ENCODE assay signal across 8 cellular contexts in the genomic region with DNA sequence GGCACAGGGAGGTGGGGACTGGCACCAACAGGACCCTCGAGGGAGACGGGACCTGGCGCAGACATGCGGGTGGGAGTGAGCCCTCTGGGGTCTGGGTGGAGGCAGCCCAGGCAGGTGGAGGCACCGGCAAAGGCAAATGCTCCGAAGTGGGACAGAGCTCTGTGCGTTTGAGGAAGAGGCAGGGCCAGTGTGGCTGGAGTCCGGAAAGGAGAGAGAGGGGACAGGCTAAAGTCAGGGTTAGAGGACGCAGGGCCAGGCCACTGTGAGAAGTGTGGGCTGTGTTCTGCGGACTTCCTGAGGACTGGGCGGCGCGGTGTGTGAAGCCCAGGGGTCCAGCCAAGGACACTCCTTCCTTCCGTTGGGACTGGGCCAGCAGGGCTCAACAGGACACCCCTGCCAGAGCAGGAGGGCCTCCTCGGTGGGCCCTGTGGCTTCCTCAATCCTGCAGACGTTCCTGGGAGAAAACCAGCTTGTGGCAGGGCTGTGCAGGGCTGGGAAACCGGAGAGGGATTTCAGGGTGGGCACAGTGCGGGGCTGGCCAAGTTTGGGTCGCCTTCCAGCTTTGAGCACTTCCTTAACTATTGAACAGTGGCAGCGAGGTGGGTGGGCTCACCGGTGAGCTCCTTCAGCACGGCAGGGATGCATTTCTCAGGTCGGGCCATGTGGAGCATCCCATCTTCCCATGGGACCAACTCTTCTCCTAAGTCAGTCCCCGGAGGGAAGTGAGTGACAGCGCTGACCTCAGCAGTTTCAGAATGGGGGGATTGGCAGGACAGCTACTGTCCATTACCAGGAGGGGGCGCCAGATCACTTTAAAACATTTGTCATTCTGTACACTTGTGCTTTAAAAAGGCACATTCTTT. TPM values are rescaled to one million over a fixed set of nuclear protein-coding genes. Genes with fewer than 3 reads are reported as not detected.
A peak's percentile ranks its signal among the peaks of the same experiment; 100 is the strongest.
DNase-seq lines count a peak whose midpoint lies in the region; ATAC-seq and TF ChIP-seq lines count a peak whose summit lies in the region.

No MANE protein-coding gene starts in this region.

- H3K27ac Mint-ChIP-seq in immature natural killer cell: no peak overlapping the region

- DNase-seq in DMS79 (lab: John Stamatoyannopoulos, UW): peak; percentile 12
- no peak for DNase-seq in DMS79 treated with DMSO at 0.1 percent for 48 hours (lab: John Stamatoyannopoulos, UW)
- peak; percentile 41 for DNase-seq in NCI-H1092 (lab: John Stamatoyannopoulos, UW)
- peak; percentile 9 for DNase-seq in T-helper 22 cell (ENCODE audit: low read depth)
- DNase-seq in ascending aorta (ENCODE audit: low spot score in 2 of 2): no peak
- DNase-seq in immature natural killer cell: peak; percentile 39 to 49 (median 44)
- peak; percentile 73 to 75 for DNase-seq in stimulated activated CD4-positive, alpha-beta T cell treated with anti-CD3 and anti-CD28 coated beads, Interleukin-2, amount 100 ng/mL, for 48 hours

- TF ChIP-seq CTCF in ascending aorta (IDR thresholded peaks at IDR 0.05): peak; percentile 52 to 69 (median 54)

- TF ChIP-seq POLR2A in GM18505 (IDR thresholded peaks at IDR 0.05; ENCODE audit: borderline replicate concordance, extremely low read depth, insufficient read depth, insufficient read length): no peak

- no peaks in the 10 kb centered on the region for H3K27me3 ChIP-seq in ascending aorta

- no peaks in the 10 kb centered on the region for H3K36me3 Mint-ChIP-seq in immature natural killer cell

- H3K27ac ChIP-seq in ascending aorta: no peak overlapping the region

- intact Hi-C loops in ascending aorta (cut with DNase I): no loop called here

- H3K9me3 Mint-ChIP-seq in immature natural killer cell: no peaks in the 10 kb centered on the region

- H3K4me1 Mint-ChIP-seq in immature natural killer cell: peaks cover 0 to 2% of the 10 kb centered on the region in 2 donors

- H3K4me3 Mint-ChIP-seq in immature natural killer cell: no peak overlapping the region

- H3K4me3 ChIP-seq in ascending aorta: no peak overlapping the region

- peaks cover 3 to 11% (median 6%) of the 10 kb centered on the region in 3 donors for H3K27me3 Mint-ChIP-seq in immature natural killer cell (ENCODE audit: low read depth in 3 of 3)

- no peaks in the 10 kb centered on the region for H3K36me3 ChIP-seq in ascending aorta

- H3K4me1 ChIP-seq in ascending aorta: no peaks in the 10 kb centered on the region

- no peaks in the 10 kb centered on the region for H3K9me3 ChIP-seq in ascending aorta

- ATAC-seq in GM18505 (IDR thresholded peaks at IDR 0.05; ENCODE audit: unreplicated experiment): no peak

RNA-seq across cellular contexts. Expression of a gene that starts 22.5 kb away (rescaled TPM):
- 4.7 TPM for total RNA-seq in ascending aorta
- 1 to 10 TPM; 2.9 to 3.7 (median 3.1) TPM for polyA plus RNA-seq in immature natural killer cell

RNA-seq across cellular contexts. Expression of a gene that starts 22.8 kb away (rescaled TPM):
- total RNA-seq in ascending aorta: 37.5 TPM
- 10 to 100 TPM; 46.6 to 61.8 (median 52.8) TPM for polyA plus RNA-seq in immature natural killer cell

RNA-seq across cellular contexts. Expression of a gene that starts 41.8 kb away (rescaled TPM):
- total RNA-seq in ascending aorta: 6.6 TPM
- not detected for polyA plus RNA-seq in immature natural killer cell

RNA-seq across cellular contexts. Expression of a gene that starts 49.8 kb away (rescaled TPM):
- 22.5 TPM for total RNA-seq in ascending aorta
- polyA plus RNA-seq in immature natural killer cell: 1 to 10 TPM; 3.0 to 8.4 (median 3.8) TPM

Comparison
In these comparisons a context has a peak if more than half of its experiments do, and no peak if none do; other contexts are left out.
1. DNase-seq: peak in DMS79 (single experiment), NCI-H1092 (single experiment), T-helper 22 cell (single experiment), immature natural killer cell (3 of 3) and stimulated activated CD4-positive, alpha-beta T cell treated with anti-CD3 and anti-CD28 coated beads, Interleukin-2, amount 100 ng/mL, for 48 hours (2 of 2); none in DMS79 treated with DMSO at 0.1 percent for 48 hours (single experiment) and ascending aorta (0 of 2).